In genomic region chr19:7475665-7476064, GRCh38 we compare ENCODE assay signal across 22 cellular contexts.
"Had no signal": no experiment of that assay in that cellular context is flagged by ENCODE, and none has a peak within 500 bp of the region (broad histone marks: within the 10 kb centered on the region; RNA-seq: fewer than 3 reads in every experiment).

No MANE protein-coding gene starts in this region.

- H3K4me1 ChIP-seq: transverse colon, uterus had no signal

- DNase-seq: activated CD4-positive, alpha-beta T cell treated with anti-CD3 and anti-CD28 coated beads for 36 hours; activated CD4-positive, alpha-beta T cell treated with anti-CD3 and anti-CD28 coated beads, Interleukin-2, amount 50 U/mL, for 4 hours; activated gamma-delta T cell treated with Interleukin-2 at 50 U/mL for 16 hours; central memory CD4-positive, alpha-beta T cell; esophagus squamous epithelium; gastrocnemius medialis; hippocampal formation; left ventricle myocardium superior; nucleus accumbens; right lobe of liver; stimulated activated CD4-positive, alpha-beta T cell treated with anti-CD3 and anti-CD28 coated beads, Interleukin-2, amount 100 ng/mL, for 24 hours; stomach; T-helper 1 cell; T1000; transverse colon; uterus had no signal

- H3K36me3 ChIP-seq: uterus had no signal

- H3K4me3 Mint-ChIP-seq: activated CD4-positive, alpha-beta T cell treated with anti-CD3 and anti-CD28 coated beads for 36 hours; activated naive CD4-positive, alpha-beta T cell treated with anti-CD3 and anti-CD28 coated beads, Interleukin-2, amount 50 U/mL, for 24 hours; nephron; stimulated activated effector memory CD8-positive, alpha-beta T cell treated with anti-CD3 and anti-CD28 coated beads, Interleukin-12 subunit alpha, Interleukin-12 subunit beta, amount 100 ng/mL, for 72 hours; WTC11 had no signal

- H3K9me3 Mint-ChIP-seq: activated naive CD4-positive, alpha-beta T cell treated with anti-CD3 and anti-CD28 coated beads, Interleukin-2, amount 50 U/mL, for 24 hours; nephron; stimulated activated effector memory CD8-positive, alpha-beta T cell treated with anti-CD3 and anti-CD28 coated beads, Interleukin-12 subunit alpha, Interleukin-12 subunit beta, amount 100 ng/mL, for 72 hours; WTC11 had no signal

- H3K27ac ChIP-seq: esophagus squamous epithelium, gastrocnemius medialis, right lobe of liver, skin epidermis, suprapubic skin, transverse colon, uterus had no signal

- ATAC-seq: activated CD4-positive, alpha-beta T cell treated with anti-CD3 and anti-CD28 coated beads for 36 hours; gastrocnemius medialis; left ventricle myocardium superior; right lobe of liver; stimulated activated effector memory CD8-positive, alpha-beta T cell treated with anti-CD3 and anti-CD28 coated beads, Interleukin-12 subunit alpha, Interleukin-12 subunit beta, amount 100 ng/mL, for 72 hours; WTC11 had no signal

- H3K27me3 Mint-ChIP-seq: activated CD4-positive, alpha-beta T cell treated with anti-CD3 and anti-CD28 coated beads for 36 hours; activated naive CD4-positive, alpha-beta T cell treated with anti-CD3 and anti-CD28 coated beads, Interleukin-2, amount 50 U/mL, for 24 hours had no signal

- H3K4me3 ChIP-seq: esophagus squamous epithelium, gastrocnemius medialis, right lobe of liver, skin epidermis, stomach, suprapubic skin, transverse colon, uterus had no signal

- H3K36me3 Mint-ChIP-seq: WTC11 had no signal

- H3K27me3 ChIP-seq: esophagus squamous epithelium, gastrocnemius medialis, right lobe of liver, stomach, suprapubic skin, transverse colon, uterus had no signal

- H3K27ac Mint-ChIP-seq: activated CD4-positive, alpha-beta T cell treated with anti-CD3 and anti-CD28 coated beads for 36 hours; activated naive CD4-positive, alpha-beta T cell treated with anti-CD3 and anti-CD28 coated beads, Interleukin-2, amount 50 U/mL, for 24 hours; nephron; WTC11 had no signal

- H3K4me1 Mint-ChIP-seq: activated CD4-positive, alpha-beta T cell treated with anti-CD3 and anti-CD28 coated beads for 36 hours; activated naive CD4-positive, alpha-beta T cell treated with anti-CD3 and anti-CD28 coated beads, Interleukin-2, amount 50 U/mL, for 24 hours; stimulated activated effector memory CD8-positive, alpha-beta T cell treated with anti-CD3 and anti-CD28 coated beads, Interleukin-12 subunit alpha, Interleukin-12 subunit beta, amount 100 ng/mL, for 72 hours had no signal

- H3K9me3 ChIP-seq: esophagus squamous epithelium, gastrocnemius medialis, right lobe of liver, stomach, suprapubic skin, transverse colon, uterus had no signal
